Comparison of ENCODE assay signal across 12 cellular contexts in the genomic region with DNA sequence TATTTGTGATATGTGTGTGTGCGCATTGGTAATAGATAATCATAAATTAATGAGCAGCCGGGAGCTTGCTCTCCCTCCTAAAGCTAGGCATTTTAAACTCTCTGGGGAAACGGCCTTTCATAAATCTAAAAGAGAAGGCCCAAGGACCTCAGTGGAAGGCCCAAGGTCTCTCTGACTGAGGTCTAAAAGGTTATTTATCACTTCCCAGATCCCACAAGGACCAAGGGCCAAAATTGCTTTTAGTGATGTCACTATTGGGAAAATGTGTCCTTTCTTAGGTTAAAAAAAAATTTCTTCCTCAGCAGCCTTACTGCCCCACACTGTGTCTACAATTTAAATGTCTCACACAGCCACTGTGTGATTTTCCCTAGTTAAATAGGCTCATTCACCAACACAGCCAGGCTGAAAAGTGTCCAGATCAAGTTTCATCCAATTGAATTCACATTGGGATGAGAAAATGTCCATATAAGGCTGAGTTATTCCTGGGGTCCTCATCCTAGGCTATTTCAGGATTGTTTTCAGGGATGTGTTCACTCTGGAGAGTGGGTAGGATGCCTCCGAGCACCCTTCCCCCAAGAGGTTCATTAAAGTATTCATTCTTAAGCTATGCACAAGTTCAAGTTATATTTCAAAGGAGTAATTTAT. TPM values are rescaled to one million over a fixed set of nuclear protein-coding genes. Genes with fewer than 3 reads are reported as not detected.
DNase-seq lines count a peak whose midpoint lies in the region; ATAC-seq, FAIRE-seq and TF ChIP-seq lines count a peak whose summit lies in the region.
"Had no signal": no experiment of that assay in that cellular context is flagged by ENCODE, and none has a peak within 500 bp of the region (broad histone marks: within the 10 kb centered on the region; RNA-seq: fewer than 3 reads in every experiment).

No MANE protein-coding gene starts in this region.

- CTCF ChIA-PET in AG04449 (lab: Yijun Ruan, JAX) = interaction anchor here (6.5 to 7.8 kb wide), 2 partner anchors 13 to 174 kb away, joined by 60 to 97 read pairs; no protein-coding TSS in a partner anchor

- H3K27me3 ChIP-seq in esophagus muscularis mucosa (no peaks in the 10 kb centered on the region), ovary (no peaks in the 10 kb centered on the region)

- H3K9me3 ChIP-seq in esophagus muscularis mucosa (no peaks in the 10 kb centered on the region), ovary (no peaks in the 10 kb centered on the region)
- H3K9me3 ChIP-seq: lower lobe of right lung had no signal

- intact Hi-C loops in esophagus muscularis mucosa (cut with DNase I) (no loop called here), ovary (cut with DNase I) (loop anchor here in 1 of 4 donors (10.0 kb wide), 1 partner anchor 369 kb away; a partner anchor contains a TSS)

- no peak for TF ChIP-seq POLR2A in esophagus muscularis mucosa (IDR thresholded peaks at IDR 0.05; ENCODE audit: low read depth)
- TF ChIP-seq POLR2A in ovary (IDR thresholded peaks at IDR 0.05) = no peak
- TF ChIP-seq POLR2A in GM12891 (IDR thresholded peaks at IDR 0.05; ENCODE audit: low read depth, low read length) = no peak

- WGBS in esophagus muscularis mucosa = 70% methylated on average over 4 of the region's 4 CpGs
- 34 to 43% (median 42%) methylated on average over 4 of the region's 4 CpGs for WGBS in ovary, 3 donors

- POLR2A ChIA-PET in AG04449 (lab: Yijun Ruan, JAX) = interaction anchor here (1.7 kb wide), 1 partner anchor 12 kb away, joined by 4 read pairs; no protein-coding TSS in a partner anchor

- peak; percentile 81 for DNase-seq in AG04449 (ENCODE audit: low read depth, low spot score)
- DNase-seq in NCI-H1092 treated with DMSO at 0.1 percent for 48 hours (lab: John Stamatoyannopoulos, UW) = peak; percentile 60
- DNase-seq in esophagus muscularis mucosa (ENCODE audit: extremely low spot score) = no peak
- no peak for DNase-seq in ovary
- no peak for DNase-seq in RCC 7860 (ENCODE audit: low spot score)
- no peak for DNase-seq in GM12891 (ENCODE audit: insufficient read length, low spot score)
- DNase-seq in effector CD8-positive, alpha-beta T cell (lab: John Stamatoyannopoulos, UW) = no peak
- DNase-seq: activated CD4-positive, CD25-positive, alpha-beta regulatory T cell treated with anti-CD3 and anti-CD28 coated beads, Interleukin-2, amount 50 U/mL, for 72 hours; COR-L47; cortex of kidney; lower lobe of right lung had no signal

- FAIRE-seq in RCC 7860 (lab: Jason Lieb, UNC) (no peak), GM12891 (lab: Jason Lieb, UNC) (no peak)

- H3K4me1 ChIP-seq in esophagus muscularis mucosa = peaks cover 42 to 62% (median 61%) of the 10 kb centered on the region in 4 donors
- peaks cover 16% of the 10 kb centered on the region for H3K4me1 ChIP-seq in ovary (ENCODE audit: insufficient read depth)

- H3K4me3 ChIP-seq in AG04449 (ENCODE audit: low read depth, low read length) (no peak overlapping the region), esophagus muscularis mucosa (no peak overlapping the region), ovary (no peak overlapping the region)
- H3K4me3 ChIP-seq: lower lobe of right lung had no signal

- TF ChIP-seq EP300 in esophagus muscularis mucosa (IDR thresholded peaks at IDR 0.05) (no peak), ovary (IDR thresholded peaks at IDR 0.05) (peak; percentile 15)

- peak overlapping the region; percentile 84 to 90 (median 87) for H3K27ac ChIP-seq in esophagus muscularis mucosa (replicated peaks in 1 of 4)
- peak overlapping the region; percentile 13 to 96 for H3K27ac ChIP-seq in ovary

- no peak for ATAC-seq in HG03442 (IDR thresholded peaks at IDR 0.05; ENCODE audit: unreplicated experiment)
- ATAC-seq: lower lobe of right lung had no signal

- no peak for TF ChIP-seq CTCF in AG04449 (IDR thresholded peaks at IDR 0.05; ENCODE audit: insufficient read depth, low read length, missing control alignments)
- TF ChIP-seq CTCF in esophagus muscularis mucosa (IDR thresholded peaks at IDR 0.05) = no peak
- no peak for TF ChIP-seq CTCF in ovary (IDR thresholded peaks at IDR 0.05)

- H3K36me3 ChIP-seq in esophagus muscularis mucosa (no peaks in the 10 kb centered on the region), ovary (no peaks in the 10 kb centered on the region)
- H3K36me3 ChIP-seq: lower lobe of right lung had no signal

TF ChIP-seq in GM12891, 5 proteins besides CTCF, POLR2A, EP300 and RAD21:
- TF ChIP-seq POU2F2 (IDR thresholded peaks at IDR 0.05; ENCODE audit: low read depth, low read length) = no peak
- TF ChIP-seq POLR2AphosphoS5 (IDR thresholded peaks at IDR 0.05; ENCODE audit: low read depth, low read length) = no peak
- TF ChIP-seq TAF1 (IDR thresholded peaks at IDR 0.05; ENCODE audit: low read depth, low read length) = no peak
- no peak for TF ChIP-seq SPI1 (IDR thresholded peaks at IDR 0.05; ENCODE audit: low read depth, low read length)
- no peak for TF ChIP-seq PAX5 (IDR thresholded peaks at IDR 0.05; ENCODE audit: insufficient read depth, low read length, severe bottlenecking)

RNA-seq across cellular contexts. Expression of a gene that starts 46.1 kb away (rescaled TPM):
- total RNA-seq in esophagus muscularis mucosa (1 to 10 TPM in 1 of 4 donors, under 1 TPM in 3; 0.63 to 1.7 (median 0.83) TPM), ovary (1 to 10 TPM; 1.1 to 6.4 (median 3.3) TPM)
- 10 to 100 TPM in 1 of 2 donors, 1 to 10 TPM in 1; 1.4 to 31.3 TPM for polyA plus RNA-seq in ovary
- not detected for polyA plus RNA-seq in GM12891 (2012; ENCODE audit: low read depth, missing spikeins)

Comparison
In these comparisons a context has a peak if more than half of its experiments do, and no peak if none do; other contexts are left out.
1. DNase-seq: peak in AG04449 (single experiment) and NCI-H1092 treated with DMSO at 0.1 percent for 48 hours (single experiment); none in esophagus muscularis mucosa (single experiment), ovary (0 of 5), RCC 7860 (single experiment), GM12891 (single experiment) and effector CD8-positive, alpha-beta T cell (single experiment).